In genomic region chr6:41779793-41780622, GRCh38 we compare ENCODE assay signal across 1 cellular context.
TF ChIP-seq lines count a peak whose summit lies in the region.

Gene FRS3, minus strand, starts transcription at chr6:41779900. Its CDS starts 2,913 bp downstream, at chr6:41776987.

TF ChIP-seq in K562, 482 proteins besides CTCF, POLR2A, EP300 and RAD21 (continued from another document and continues in another):
- TF ChIP-seq RERE (CRISPR knock-in tag; IDR thresholded peaks at IDR 0.05; ENCODE audit: borderline replicate concordance) = no peak
- peak; percentile 29; the same call in 1 of the 2 replicates for TF ChIP-seq MEF2A (IDR thresholded peaks at IDR 0.05; ENCODE audit: control insufficient read depth, low read depth, low read length)
- no peak for TF ChIP-seq BACH1 (tag; IDR thresholded peaks at IDR 0.05)
- TF ChIP-seq BRF2 (IDR thresholded peaks at IDR 0.05; ENCODE audit: borderline replicate concordance, insufficient read depth, insufficient read length) = no peak
- no peak for TF ChIP-seq HNRNPUL1 (IDR thresholded peaks at IDR 0.05; ENCODE audit: low read length)
- no peak for TF ChIP-seq ZNF609 (CRISPR knock-in tag; IDR thresholded peaks at IDR 0.05; ENCODE audit: borderline replicate concordance)
- peak; percentile 54 for TF ChIP-seq RBFOX2 (IDR thresholded peaks at IDR 0.05; ENCODE audit: low read depth, low read length)
- TF ChIP-seq ZNF592 (IDR thresholded peaks at IDR 0.05) = no peak
- TF ChIP-seq NR2C2 (CRISPR knock-in tag; IDR thresholded peaks at IDR 0.05) = peak; percentile 98
- TF ChIP-seq NR2C2 (tag; IDR thresholded peaks at IDR 0.05) = peak; percentile 99
- no peak for TF ChIP-seq SMARCC2 (IDR thresholded peaks at IDR 0.05; ENCODE audit: low read depth)
- no peak for TF ChIP-seq HMG20A (CRISPR knock-in tag; conservative IDR thresholded peaks at IDR 0.05)
- peak; percentile 76 for TF ChIP-seq C11orf30 (IDR thresholded peaks at IDR 0.05; ENCODE audit: low read depth)
- TF ChIP-seq FOXP1 (CRISPR knock-in tag; IDR thresholded peaks at IDR 0.05) = peak; percentile 98
- peak; percentile 31; the same call in 1 of the 2 replicates for TF ChIP-seq SMARCA5 (IDR thresholded peaks at IDR 0.05)
- no peak for TF ChIP-seq FOXM1 (IDR thresholded peaks at IDR 0.05; ENCODE audit: low read depth)
- 0 out of 2 replicates have a peak, but pooled peaks have one; percentile 71 for TF ChIP-seq FOXM1 (CRISPR knock-in tag; IDR thresholded peaks at IDR 0.05; ENCODE audit: low read depth)
- no peak for TF ChIP-seq XRCC4 (IDR thresholded peaks at IDR 0.05; ENCODE audit: extremely low read depth, insufficient read depth, insufficient read length)
- TF ChIP-seq ELK1 (CRISPR knock-in tag; IDR thresholded peaks at IDR 0.05) = no peak
- peak; percentile 68 for TF ChIP-seq SMAD4 (CRISPR knock-in tag; conservative IDR thresholded peaks at IDR 0.05)
- no peak for TF ChIP-seq ZNF764 (CRISPR knock-in tag; IDR thresholded peaks at IDR 0.05; ENCODE audit: low read depth)
- no peak for TF ChIP-seq MYBL2 (IDR thresholded peaks at IDR 0.05; ENCODE audit: low read depth)
- no peak for TF ChIP-seq MYBL2 (CRISPR knock-in tag; IDR thresholded peaks at IDR 0.05; ENCODE audit: borderline replicate concordance)
- no peak for TF ChIP-seq TAF7 (tag; IDR thresholded peaks at IDR 0.05)
- TF ChIP-seq CLOCK (CRISPR knock-in tag; IDR thresholded peaks at IDR 0.05; ENCODE audit: borderline replicate concordance) = no peak
- no peak for TF ChIP-seq ZNF584 (CRISPR knock-in tag; IDR thresholded peaks at IDR 0.05; ENCODE audit: low read depth)
- TF ChIP-seq MXD1 (CRISPR knock-in tag; IDR thresholded peaks at IDR 0.05; ENCODE audit: borderline replicate concordance, poor library complexity, severe bottlenecking) = no peak
- TF ChIP-seq ZBTB8A (IDR thresholded peaks at IDR 0.05; ENCODE audit: partially characterized antibody) = no peak
- TF ChIP-seq ZBTB1 (CRISPR knock-in tag; IDR thresholded peaks at IDR 0.05; ENCODE audit: borderline replicate concordance, low read depth) = no peak
- TF ChIP-seq MTA3 (IDR thresholded peaks at IDR 0.05; ENCODE audit: borderline replicate concordance) = peak; percentile 43
- peak; percentile 57; the same call in 1 of the 2 replicates for TF ChIP-seq CREB3L1 (IDR thresholded peaks at IDR 0.05; ENCODE audit: borderline replicate concordance, low read depth)
- TF ChIP-seq RBM39 (optimal IDR thresholded peaks at IDR 0.05; ENCODE audit: low read depth, low read length) = no peak
- TF ChIP-seq EGR1 (conservative IDR thresholded peaks at IDR 0.05) = peak; percentile 95
- TF ChIP-seq PTRF (tag; IDR thresholded peaks at IDR 0.05) = no peak
